Comparison of ENCODE assay signal across 33 cellular contexts in genomic region chr3:193345431-193345830, GRCh38. TPM values are rescaled to one million over a fixed set of nuclear protein-coding genes. Genes with fewer than 3 reads are reported as not detected.
"Had no signal": no experiment of that assay in that cellular context is flagged by ENCODE, and none has a peak within 500 bp of the region (broad histone marks: within the 10 kb centered on the region; RNA-seq: fewer than 3 reads in every experiment).

No MANE protein-coding gene starts in this region.

- DNase-seq: activated CD4-positive, alpha-beta T cell treated with anti-CD3 and anti-CD28 coated beads, Interleukin-2, amount 10 ng/mL, durations not matched to agents 24 days and 14 days; activated CD4-positive, alpha-beta T cell treated with anti-CD3 and anti-CD28 coated beads, Interleukin-2, amount 50 U/mL, for 4 hours; activated CD4-positive, CD25-positive, alpha-beta regulatory T cell; activated CD8-positive, alpha-beta T cell treated with anti-CD3 and anti-CD28 coated beads for 36 hours; activated gamma-delta T cell; activated naive CD4-positive, alpha-beta T cell treated with Interleukin-2 at 50 U/mL for 16 hours; activated naive CD8-positive, alpha-beta T cell treated with anti-CD3 and anti-CD28 coated beads, Interleukin-2, amount 10 ng/mL, durations not matched to agents 7 days and 5 days; activated T-cell treated with anti-CD3 and anti-CD28 coated beads, Interleukin-2, amount 50 U/mL, for 24 hours; amygdala; Karpas-422; NCI-H1048; NCI-H1105 treated with DMSO at 0.1 percent for 48 hours; NCI-H1436; NCI-H1694; NCI-H1930; NCI-H2081 treated with DMSO at 0.1 percent for 48 hours; NCI-H226; NCI-H446 treated with DMSO at 0.1 percent for 48 hours; NK-92 treated with Interleukin-12 subunit alpha and Interleukin-12 subunit beta, amount 100 ng/mL, for 24 hours; OCI-M1; SHP77; T1000 had no signal

- H3K27ac Mint-ChIP-seq: activated CD4-positive, alpha-beta T cell treated with anti-CD3 and anti-CD28 coated beads, Interleukin-2, amount 10 ng/mL, durations not matched to agents 24 days and 14 days; activated CD8-positive, alpha-beta T cell treated with anti-CD3 and anti-CD28 coated beads for 36 hours; activated naive CD4-positive, alpha-beta T cell treated with anti-CD3 and anti-CD28 coated beads, Interleukin-2, amount 50 U/mL, for 24 hours; activated naive CD8-positive, alpha-beta T cell treated with anti-CD3 and anti-CD28 coated beads, Interleukin-2, amount 10 ng/mL, durations not matched to agents 7 days and 5 days; activated T-cell treated with anti-CD3 and anti-CD28 coated beads, Interleukin-2, amount 50 U/mL, for 24 hours; activated T-helper 2 cell treated with anti-CD3 and anti-CD28 coated beads, Interferon-gamma antibody, Interleukin-2, Interleukin-4, amounts not matched to agents 10 μg/mL and 5 μg/mL and 100 μg/mL, durations not matched to agents 14 hours and 24 hours and 36 hours had no signal

- H3K9me3 Mint-ChIP-seq: activated CD4-positive, alpha-beta T cell treated with anti-CD3 and anti-CD28 coated beads, Interleukin-2, amount 10 ng/mL, durations not matched to agents 24 days and 14 days; activated CD8-positive, alpha-beta T cell treated with anti-CD3 and anti-CD28 coated beads for 36 hours; activated naive CD4-positive, alpha-beta T cell treated with anti-CD3 and anti-CD28 coated beads, Interleukin-2, amount 50 U/mL, for 24 hours; activated naive CD8-positive, alpha-beta T cell treated with anti-CD3 and anti-CD28 coated beads, Interleukin-2, amount 10 ng/mL, durations not matched to agents 7 days and 5 days; activated T-cell treated with anti-CD3 and anti-CD28 coated beads, Interleukin-2, amount 50 U/mL, for 24 hours; activated T-helper 2 cell treated with anti-CD3 and anti-CD28 coated beads, Interferon-gamma antibody, Interleukin-2, Interleukin-4, amounts not matched to agents 10 μg/mL and 5 μg/mL and 100 μg/mL, durations not matched to agents 14 hours and 24 hours and 36 hours had no signal

- H3K4me3 ChIP-seq: ascending aorta, SJCRH30, SK-N-MC had no signal

- ATAC-seq: activated CD8-positive, alpha-beta T cell treated with anti-CD3 and anti-CD28 coated beads for 36 hours had no signal

- H3K4me3 Mint-ChIP-seq: activated CD4-positive, alpha-beta T cell treated with anti-CD3 and anti-CD28 coated beads, Interleukin-2, amount 10 ng/mL, durations not matched to agents 24 days and 14 days; activated CD8-positive, alpha-beta T cell treated with anti-CD3 and anti-CD28 coated beads for 36 hours; activated naive CD4-positive, alpha-beta T cell treated with anti-CD3 and anti-CD28 coated beads, Interleukin-2, amount 50 U/mL, for 24 hours; activated naive CD8-positive, alpha-beta T cell treated with anti-CD3 and anti-CD28 coated beads, Interleukin-2, amount 10 ng/mL, durations not matched to agents 7 days and 5 days; activated T-cell treated with anti-CD3 and anti-CD28 coated beads, Interleukin-2, amount 50 U/mL, for 24 hours had no signal

- H3K27me3 ChIP-seq: ascending aorta, SJCRH30 had no signal

- H3K36me3 Mint-ChIP-seq: activated naive CD4-positive, alpha-beta T cell treated with anti-CD3 and anti-CD28 coated beads, Interleukin-2, amount 50 U/mL, for 24 hours; activated naive CD8-positive, alpha-beta T cell treated with anti-CD3 and anti-CD28 coated beads, Interleukin-2, amount 10 ng/mL, durations not matched to agents 7 days and 5 days had no signal

- H3K4me1 Mint-ChIP-seq: activated CD4-positive, alpha-beta T cell treated with anti-CD3 and anti-CD28 coated beads, Interleukin-2, amount 10 ng/mL, durations not matched to agents 24 days and 14 days; activated naive CD4-positive, alpha-beta T cell treated with anti-CD3 and anti-CD28 coated beads, Interleukin-2, amount 50 U/mL, for 24 hours; activated naive CD8-positive, alpha-beta T cell treated with anti-CD3 and anti-CD28 coated beads, Interleukin-2, amount 10 ng/mL, durations not matched to agents 7 days and 5 days had no signal

- H3K36me3 ChIP-seq: ascending aorta, SJCRH30, WERI-Rb-1 had no signal

RNA-seq across cellular contexts. Expression of gene ATP13A5, which starts 33.1 kb away (rescaled TPM):
- total RNA-seq: activated CD4-positive, alpha-beta T cell treated with anti-CD3 and anti-CD28 coated beads, Interleukin-2, amount 10 ng/mL, durations not matched to agents 24 days and 14 days; activated CD8-positive, alpha-beta memory T cell treated with anti-CD3 and anti-CD28 coated beads for 36 hours; activated CD8-positive, alpha-beta T cell treated with anti-CD3 and anti-CD28 coated beads for 36 hours; activated naive CD8-positive, alpha-beta T cell treated with anti-CD3 and anti-CD28 coated beads, Interleukin-2, amount 10 ng/mL, durations not matched to agents 7 days and 5 days; activated T-helper 2 cell treated with anti-CD3 and anti-CD28 coated beads, Interferon-gamma antibody, Interleukin-2, Interleukin-4, amounts not matched to agents 10 μg/mL and 5 μg/mL and 100 μg/mL, durations not matched to agents 14 hours and 24 hours and 36 hours; ascending aorta; cardiac septum; MCF 10A; T-helper 1 cell treated with Interleukin-12 subunit alpha and Interleukin-12 subunit beta and Interleukin-4 antibody, amounts not matched to agents 30 ng/mL and 1 ng/mL, for 36 hours; T-helper 2 cell treated with Interferon-gamma antibody and Interleukin-4, amounts not matched to agents 100 ng/mL and 5 ng/mL, for 36 hours had no signal
